In genomic region chr5:17526504-17526903, GRCh38 we compare ENCODE assay signal across 14 cellular contexts. TPM values are rescaled to one million over a fixed set of nuclear protein-coding genes. Genes with fewer than 3 reads are reported as not detected.
A peak's percentile ranks its signal among the peaks of the same experiment; 100 is the strongest.
DNase-seq lines count a peak whose midpoint lies in the region; ATAC-seq and TF ChIP-seq lines count a peak whose summit lies in the region.
"Not testable (repeated sequence)": the region's sequence is repeated elsewhere in the genome, so short reads cannot be mapped to it uniquely, and the experiment has no call there.
"Had no signal": no experiment of that assay in that cellular context is flagged by ENCODE, and none has a peak within 500 bp of the region (broad histone marks: within the 10 kb centered on the region; RNA-seq: fewer than 3 reads in every experiment).

No MANE protein-coding gene starts in this region.

- not testable (repeated sequence) for H3K9me3 Mint-ChIP-seq in activated T-helper 1 cell treated with anti-CD3 and anti-CD28 coated beads, Interleukin-12 subunit alpha, Interleukin-12 subunit beta, Interleukin-2, Interleukin-4 antibody, amounts not matched to agents 30 ng/mL and 10 ng/mL and 1 ng/mL, durations not matched to agents 14 hours and 24 hours and 36 hours

- H3K9me3 ChIP-seq in RWPE2 (ENCODE audit: severe bottlenecking); thyroid gland: not testable (repeated sequence)

- not testable (repeated sequence) for H3K36me3 Mint-ChIP-seq in activated T-helper 1 cell treated with anti-CD3 and anti-CD28 coated beads, Interleukin-12 subunit alpha, Interleukin-12 subunit beta, Interleukin-2, Interleukin-4 antibody, amounts not matched to agents 30 ng/mL and 10 ng/mL and 1 ng/mL, durations not matched to agents 14 hours and 24 hours and 36 hours (ENCODE audit: low read depth)

- DNase-seq in GM12865 (ENCODE audit: low read depth) (peak; percentile 26), RWPE2 (ENCODE audit: low spot score) (peak; percentile 88), dermis blood vessel endothelial cell (peak; percentile 26), fibroblast of villous mesenchyme (ENCODE audit: low read depth) (peak; percentile 11), medulla oblongata (ENCODE audit: extremely low spot score) (peak; percentile 50), pulmonary artery endothelial cell (ENCODE audit: low read depth, low spot score) (peak; percentile 24), thyroid gland (peak; percentile 5 to 14)
- DNase-seq in activated T-helper 1 cell treated with anti-CD3 and anti-CD28 coated beads, Interleukin-12 subunit alpha, Interleukin-12 subunit beta, Interleukin-2, Interleukin-4 antibody, amounts not matched to agents 30 ng/mL and 10 ng/mL and 1 ng/mL, durations not matched to agents 14 hours and 24 hours and 36 hours (ENCODE audit: low spot score): peak; percentile 9

- H3K27me3 Mint-ChIP-seq in activated T-helper 1 cell treated with anti-CD3 and anti-CD28 coated beads, Interleukin-12 subunit alpha, Interleukin-12 subunit beta, Interleukin-2, Interleukin-4 antibody, amounts not matched to agents 30 ng/mL and 10 ng/mL and 1 ng/mL, durations not matched to agents 14 hours and 24 hours and 36 hours (ENCODE audit: insufficient read depth): not testable (repeated sequence)

- H3K27ac ChIP-seq in RWPE2 (ENCODE audit: poor library complexity, severe bottlenecking); thyroid gland: not testable (repeated sequence)

- H3K27me3 ChIP-seq in RWPE2 (ENCODE audit: insufficient read depth, poor library complexity, severe bottlenecking); thyroid gland: not testable (repeated sequence)

- H3K36me3 ChIP-seq in RWPE2 (ENCODE audit: low read depth); thyroid gland: not testable (repeated sequence)

- intact Hi-C loops in activated T-helper 1 cell treated with anti-CD3 and anti-CD28 coated beads, Interleukin-12 subunit alpha, Interleukin-12 subunit beta, Interleukin-2, Interleukin-4 antibody, amounts not matched to agents 30 ng/mL and 10 ng/mL and 1 ng/mL, durations not matched to agents 14 hours and 24 hours and 36 hours (cut with micrococcal nuclease); thyroid gland (cut with DNase I): not testable (repeated sequence)

- H3K27ac Mint-ChIP-seq in activated T-helper 1 cell treated with anti-CD3 and anti-CD28 coated beads, Interleukin-12 subunit alpha, Interleukin-12 subunit beta, Interleukin-2, Interleukin-4 antibody, amounts not matched to agents 30 ng/mL and 10 ng/mL and 1 ng/mL, durations not matched to agents 14 hours and 24 hours and 36 hours: not testable (repeated sequence)

- ATAC-seq in RWPE2 (ENCODE audit: low read depth): not testable (repeated sequence)

- WGBS in thyroid gland, 2 donors: 90 to 93% methylated on average over 16 to 17 of the region's 17 CpGs

- not testable (repeated sequence) for H3K4me1 Mint-ChIP-seq in activated T-helper 1 cell treated with anti-CD3 and anti-CD28 coated beads, Interleukin-12 subunit alpha, Interleukin-12 subunit beta, Interleukin-2, Interleukin-4 antibody, amounts not matched to agents 30 ng/mL and 10 ng/mL and 1 ng/mL, durations not matched to agents 14 hours and 24 hours and 36 hours (ENCODE audit: low read depth)

- not testable (repeated sequence) for H3K4me3 Mint-ChIP-seq in activated T-helper 1 cell treated with anti-CD3 and anti-CD28 coated beads, Interleukin-12 subunit alpha, Interleukin-12 subunit beta, Interleukin-2, Interleukin-4 antibody, amounts not matched to agents 30 ng/mL and 10 ng/mL and 1 ng/mL, durations not matched to agents 14 hours and 24 hours and 36 hours

- H3K4me1 ChIP-seq in RWPE2 (ENCODE audit: insufficient read depth, poor library complexity, severe bottlenecking); thyroid gland: not testable (repeated sequence)

- H3K4me3 ChIP-seq in GM12865 (ENCODE audit: low read depth, low read length); RWPE2 (ENCODE audit: severe bottlenecking); fibroblast of villous mesenchyme (ENCODE audit: low read depth, low read length); thyroid gland (replicated peaks in 1 of 3): not testable (repeated sequence)

- not testable (repeated sequence) for TF ChIP-seq CTCF in GM12865 (IDR thresholded peaks at IDR 0.05; ENCODE audit: insufficient read depth, low read depth, low read length, missing control alignments); RWPE2 (IDR thresholded peaks at IDR 0.05; ENCODE audit: poor library complexity, severe bottlenecking); fibroblast of villous mesenchyme (IDR thresholded peaks at IDR 0.05; ENCODE audit: insufficient read depth, low read depth, low read length); thyroid gland (IDR thresholded peaks at IDR 0.05)

- TF ChIP-seq POLR2A in thyroid gland (IDR thresholded peaks at IDR 0.05): not testable (repeated sequence)

RNA-seq across cellular contexts. Expression of gene TAF11L5, which starts 1.5 kb away (rescaled TPM):
- total RNA-seq in activated T-helper 1 cell treated with anti-CD3 and anti-CD28 coated beads, Interleukin-12 subunit alpha, Interleukin-12 subunit beta, Interleukin-2, Interleukin-4 antibody, amounts not matched to agents 30 ng/mL and 10 ng/mL and 1 ng/mL, durations not matched to agents 14 hours and 24 hours and 36 hours: not detected in 2 replicates
- total RNA-seq in dermis blood vessel endothelial cell (not detected in 2 replicates), fibroblast of villous mesenchyme (not detected in 2 replicates), pulmonary artery endothelial cell (not detected in 2 replicates), thyroid gland (not detected)
- total RNA-seq: liver; myocyte; pancreas; RPMI7951; T-helper 2 cell treated with Interferon-gamma antibody and Interleukin-4, amounts not matched to agents 100 ng/mL and 5 ng/mL, for 36 hours; vagina had no signal

RNA-seq across cellular contexts. Expression of gene TAF11L6, which starts 2.0 kb away (rescaled TPM):
- not detected in 2 replicates for total RNA-seq in activated T-helper 1 cell treated with anti-CD3 and anti-CD28 coated beads, Interleukin-12 subunit alpha, Interleukin-12 subunit beta, Interleukin-2, Interleukin-4 antibody, amounts not matched to agents 30 ng/mL and 10 ng/mL and 1 ng/mL, durations not matched to agents 14 hours and 24 hours and 36 hours
- total RNA-seq in dermis blood vessel endothelial cell (not detected in 2 replicates), fibroblast of villous mesenchyme (not detected in 2 replicates), pulmonary artery endothelial cell (not detected in 2 replicates), thyroid gland (not detected)
- total RNA-seq: liver; myocyte; pancreas; RPMI7951; T-helper 2 cell treated with Interferon-gamma antibody and Interleukin-4, amounts not matched to agents 100 ng/mL and 5 ng/mL, for 36 hours; vagina had no signal

RNA-seq across cellular contexts. Expression of gene TAF11L4, which starts 4.9 kb away (rescaled TPM):
- total RNA-seq in activated T-helper 1 cell treated with anti-CD3 and anti-CD28 coated beads, Interleukin-12 subunit alpha, Interleukin-12 subunit beta, Interleukin-2, Interleukin-4 antibody, amounts not matched to agents 30 ng/mL and 10 ng/mL and 1 ng/mL, durations not matched to agents 14 hours and 24 hours and 36 hours: not detected in 2 replicates
- total RNA-seq in dermis blood vessel endothelial cell (not detected in 2 replicates), fibroblast of villous mesenchyme (not detected in 2 replicates), pulmonary artery endothelial cell (not detected in 2 replicates), thyroid gland (not detected)
- total RNA-seq: liver; myocyte; pancreas; RPMI7951; T-helper 2 cell treated with Interferon-gamma antibody and Interleukin-4, amounts not matched to agents 100 ng/mL and 5 ng/mL, for 36 hours; vagina had no signal

RNA-seq across cellular contexts. Expression of gene TAF11L3, which starts 8.3 kb away (rescaled TPM):
- not detected in 2 replicates for total RNA-seq in activated T-helper 1 cell treated with anti-CD3 and anti-CD28 coated beads, Interleukin-12 subunit alpha, Interleukin-12 subunit beta, Interleukin-2, Interleukin-4 antibody, amounts not matched to agents 30 ng/mL and 10 ng/mL and 1 ng/mL, durations not matched to agents 14 hours and 24 hours and 36 hours
- total RNA-seq in dermis blood vessel endothelial cell: not detected in 2 replicates
- not detected in 2 replicates for total RNA-seq in fibroblast of villous mesenchyme
- total RNA-seq in pulmonary artery endothelial cell: not detected in 2 replicates
- not detected for total RNA-seq in thyroid gland
- total RNA-seq: liver; myocyte; pancreas; RPMI7951; T-helper 2 cell treated with Interferon-gamma antibody and Interleukin-4, amounts not matched to agents 100 ng/mL and 5 ng/mL, for 36 hours; vagina had no signal

RNA-seq across cellular contexts. Expression of gene TAF11L2, which starts 28.5 kb away (rescaled TPM):
- total RNA-seq in activated T-helper 1 cell treated with anti-CD3 and anti-CD28 coated beads, Interleukin-12 subunit alpha, Interleukin-12 subunit beta, Interleukin-2, Interleukin-4 antibody, amounts not matched to agents 30 ng/mL and 10 ng/mL and 1 ng/mL, durations not matched to agents 14 hours and 24 hours and 36 hours: not detected in 2 replicates
- not detected in 2 replicates for total RNA-seq in dermis blood vessel endothelial cell
- total RNA-seq in fibroblast of villous mesenchyme: not detected in 2 replicates
- not detected in 2 replicates for total RNA-seq in pulmonary artery endothelial cell
- not detected for total RNA-seq in thyroid gland
- total RNA-seq: liver; myocyte; pancreas; RPMI7951; T-helper 2 cell treated with Interferon-gamma antibody and Interleukin-4, amounts not matched to agents 100 ng/mL and 5 ng/mL, for 36 hours; vagina had no signal

Comparison
In these comparisons a context has a peak if more than half of its experiments do, and no peak if none do; other contexts are left out.
1. DNase-seq: peak in every context shown above with its lines; median percentile 88 in RWPE2; 50 in medulla oblongata; 26 in GM12865; 26 in dermis blood vessel endothelial cell; 24 in pulmonary artery endothelial cell; 11 in fibroblast of villous mesenchyme; 10 in thyroid gland; 9 in activated T-helper 1 cell treated with anti-CD3 and anti-CD28 coated beads, Interleukin-12 subunit alpha, Interleukin-12 subunit beta, Interleukin-2, Interleukin-4 antibody, amounts not matched to agents 30 ng/mL and 10 ng/mL and 1 ng/mL, durations not matched to agents 14 hours and 24 hours and 36 hours.